ENCODE assay signal across 30 cellular contexts in the genomic region with DNA sequence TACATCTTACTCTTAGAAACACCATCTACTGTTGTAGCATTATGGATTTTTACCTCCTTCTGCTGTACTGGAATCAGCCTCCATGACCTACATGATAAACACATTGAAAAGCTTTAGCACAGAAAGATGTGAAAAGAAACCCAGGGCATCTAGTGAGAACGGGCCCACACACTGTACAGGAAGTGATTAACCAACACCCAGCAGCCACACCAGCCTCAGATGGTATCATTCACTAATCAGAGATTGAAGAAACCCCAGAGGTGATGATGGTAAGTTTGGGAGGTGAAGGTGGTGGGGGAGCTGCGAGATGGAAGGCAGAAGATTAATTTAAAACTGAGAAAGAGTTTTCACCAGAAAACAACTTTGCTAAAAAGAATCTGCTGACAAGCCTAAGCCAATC. TPM values are rescaled to one million over a fixed set of nuclear protein-coding genes. Genes with fewer than 3 reads are reported as not detected.
DNase-seq lines count a peak whose midpoint lies in the region; ATAC-seq, FAIRE-seq and TF ChIP-seq lines count a peak whose summit lies in the region.
"Had no signal": no experiment of that assay in that cellular context is flagged by ENCODE, and none has a peak within 500 bp of the region (broad histone marks: within the 10 kb centered on the region; RNA-seq: fewer than 3 reads in every experiment).

No MANE protein-coding gene starts in this region.

- H3K4me3 ChIP-seq in SJCRH30, result no peak overlapping the region
- H3K4me3 ChIP-seq: HAP-1, SK-N-MC, tibial artery, vagina had no signal

- DNase-seq in activated T-cell treated with anti-CD3 and anti-CD28 coated beads for 48 hours (ENCODE audit: low read depth) (peak; percentile 3), activated T-cell treated with anti-CD3 and anti-CD28 coated beads for 4 hours (no peak), GM19239 (ENCODE audit: insufficient read length, low spot score) (no peak), natural killer cell (peak; percentile 21), cerebellar cortex (ENCODE audit: low spot score) (no peak), SJCRH30 (no peak)
- peak; percentile 32 for DNase-seq in activated CD4-positive, alpha-beta memory T cell treated with anti-CD3 and anti-CD28 coated beads, Interleukin-2, amount 10 ng/mL, durations not matched to agents 7 days and 5 days
- DNase-seq: activated effector memory CD4-positive, alpha-beta T cell treated with anti-CD3 and anti-CD28 coated beads, Interleukin-2, amount 50 U/mL, for 16 hours; BE2C; erythroblast; glutamatergic neuron; KG1; mesenchymal stem cell; NCI-H1092 treated with DMSO at 0.1 percent for 48 hours; NCI-H1694 treated with DMSO at 0.1 percent for 48 hours; NCI-H2171 treated with DMSO at 0.1 percent for 48 hours; NCI-H510A; OCI-M1; small intestine; tibial artery had no signal

- FAIRE-seq in GM19239 (lab: Jason Lieb, UNC), result peak; percentile 44
- FAIRE-seq: astrocyte, GM12892, small intestine, TTC549 had no signal

- no peaks in the 10 kb centered on the region for H3K36me3 ChIP-seq in SJCRH30
- H3K36me3 ChIP-seq: BE2C, HAP-1, tibial artery, vagina had no signal

- no peaks in the 10 kb centered on the region for H3K9me3 ChIP-seq in SJCRH30 (replicated peaks)
- H3K9me3 ChIP-seq: BE2C, HAP-1, tibial artery, vagina had no signal

- CTCF ChIA-PET in activated CD4-positive, alpha-beta memory T cell treated with anti-CD3 and anti-CD28 coated beads, Interleukin-2, amount 10 ng/mL, durations not matched to agents 7 days and 5 days (lab: Charles Lee), result no interaction called here

- H3K27ac ChIP-seq in SJCRH30, result no peak overlapping the region
- H3K27ac ChIP-seq: SK-N-MC, tibial artery, vagina had no signal

- no peak overlapping the region for H3K27ac Mint-ChIP-seq in activated CD4-positive, alpha-beta memory T cell treated with anti-CD3 and anti-CD28 coated beads, Interleukin-2, amount 10 ng/mL, durations not matched to agents 7 days and 5 days
- H3K27ac Mint-ChIP-seq in natural killer cell, result peak overlapping the region; percentile 2 to 47

- no peaks in the 10 kb centered on the region for H3K4me1 ChIP-seq in SJCRH30
- H3K4me1 ChIP-seq: BE2C, HAP-1, tibial artery had no signal

- TF ChIP-seq CTCF in natural killer cell (IDR thresholded peaks at IDR 0.05), result no peak

- POLR2A ChIA-PET in activated CD4-positive, alpha-beta memory T cell treated with anti-CD3 and anti-CD28 coated beads, Interleukin-2, amount 10 ng/mL, durations not matched to agents 7 days and 5 days (lab: Charles Lee), result no interaction called here

- H3K4me1 Mint-ChIP-seq in activated CD4-positive, alpha-beta memory T cell treated with anti-CD3 and anti-CD28 coated beads, Interleukin-2, amount 10 ng/mL, durations not matched to agents 7 days and 5 days, result peaks cover 8% of the 10 kb centered on the region
- peaks cover 19 to 31% of the 10 kb centered on the region in 2 donors for H3K4me1 Mint-ChIP-seq in natural killer cell

- H3K36me3 Mint-ChIP-seq in activated CD4-positive, alpha-beta memory T cell treated with anti-CD3 and anti-CD28 coated beads, Interleukin-2, amount 10 ng/mL, durations not matched to agents 7 days and 5 days (ENCODE audit: low read depth), result no peaks in the 10 kb centered on the region
- no peaks in the 10 kb centered on the region for H3K36me3 Mint-ChIP-seq in natural killer cell
- H3K36me3 Mint-ChIP-seq: CD8-positive, alpha-beta memory T cell had no signal

- no peaks in the 10 kb centered on the region for H3K27me3 ChIP-seq in SJCRH30
- H3K27me3 ChIP-seq: BE2C, vagina had no signal

- H3K9me3 Mint-ChIP-seq in activated CD4-positive, alpha-beta memory T cell treated with anti-CD3 and anti-CD28 coated beads, Interleukin-2, amount 10 ng/mL, durations not matched to agents 7 days and 5 days, result no peaks in the 10 kb centered on the region
- H3K9me3 Mint-ChIP-seq in natural killer cell, result no peaks in the 10 kb centered on the region
- H3K9me3 Mint-ChIP-seq: CD8-positive, alpha-beta memory T cell had no signal

- H3K27me3 Mint-ChIP-seq in activated CD4-positive, alpha-beta memory T cell treated with anti-CD3 and anti-CD28 coated beads, Interleukin-2, amount 10 ng/mL, durations not matched to agents 7 days and 5 days, result peaks cover 28% of the 10 kb centered on the region
- H3K27me3 Mint-ChIP-seq in natural killer cell (ENCODE audit: low read depth in 2 of 2), result peaks cover 40 to 71% of the 10 kb centered on the region in 2 donors

- intact Hi-C loops in natural killer cell (cut with micrococcal nuclease), result no loop called here

- peak; percentile 89 to 99 (median 93) for ATAC-seq in natural killer cell
- no peak for ATAC-seq in HG03135 (IDR thresholded peaks at IDR 0.05; ENCODE audit: unreplicated experiment)
- ATAC-seq: left lobe of liver had no signal

- H3K4me3 Mint-ChIP-seq in activated CD4-positive, alpha-beta memory T cell treated with anti-CD3 and anti-CD28 coated beads, Interleukin-2, amount 10 ng/mL, durations not matched to agents 7 days and 5 days, result no peak overlapping the region
- peak overlapping the region; percentile 9 for H3K4me3 Mint-ChIP-seq in natural killer cell
- H3K4me3 Mint-ChIP-seq: CD8-positive, alpha-beta memory T cell had no signal

RNA-seq across cellular contexts. Expression of a gene that starts 46.1 kb away (rescaled TPM):
- total RNA-seq in activated CD4-positive, alpha-beta memory T cell treated with anti-CD3 and anti-CD28 coated beads, Interleukin-2, amount 10 ng/mL, durations not matched to agents 7 days and 5 days, result not detected
- total RNA-seq in natural killer cell, result not detected
- 0.25 and 0.36 TPM in 2 replicates for total RNA-seq in SJCRH30 (2014; rRNA removed; shearing (Covaris generic))
- total RNA-seq: CD8-positive, alpha-beta memory T cell; left lobe of liver; MCF 10A had no signal

Comparison
In these comparisons a context has a peak if more than half of its experiments do, and no peak if none do; other contexts are left out.
1. DNase-seq: peak in activated T-cell treated with anti-CD3 and anti-CD28 coated beads for 48 hours (single experiment), activated CD4-positive, alpha-beta memory T cell treated with anti-CD3 and anti-CD28 coated beads, Interleukin-2, amount 10 ng/mL, durations not matched to agents 7 days and 5 days (single experiment) and natural killer cell (single experiment); none in activated T-cell treated with anti-CD3 and anti-CD28 coated beads for 4 hours (single experiment), GM19239 (single experiment), cerebellar cortex (single experiment) and SJCRH30 (0 of 2).